In the genomic region with DNA sequence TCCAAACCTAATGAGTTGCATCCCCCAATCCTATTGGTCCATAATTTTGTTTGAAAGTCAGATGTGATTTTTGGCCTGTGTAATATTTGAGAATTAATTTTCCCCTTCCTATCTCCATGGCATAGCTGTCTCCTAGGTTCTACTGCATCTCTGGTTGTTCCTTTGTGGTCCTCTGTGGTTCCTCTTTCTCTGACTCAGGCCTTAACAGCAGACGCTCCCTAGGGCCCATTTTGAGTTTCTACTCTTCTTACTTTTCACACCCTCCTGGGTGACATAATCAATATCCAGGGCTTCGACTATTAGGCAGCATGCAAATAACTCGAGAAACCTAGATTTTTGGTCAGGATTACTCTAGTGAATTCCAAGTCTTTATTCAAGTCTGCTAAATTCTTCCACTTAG, we compare ENCODE assay signal across 24 cellular contexts.
A peak's percentile ranks its signal among the peaks of the same experiment; 100 is the strongest.
DNase-seq lines count a peak whose midpoint lies in the region; ATAC-seq and TF ChIP-seq lines count a peak whose summit lies in the region.
"Had no signal": no experiment of that assay in that cellular context is flagged by ENCODE, and none has a peak within 500 bp of the region (broad histone marks: within the 10 kb centered on the region; RNA-seq: fewer than 3 reads in every experiment).

No MANE protein-coding gene starts in this region.

- H3K27me3 Mint-ChIP-seq in type B pancreatic cell = no peaks in the 10 kb centered on the region
- H3K27me3 Mint-ChIP-seq: CD4-positive, alpha-beta T cell; CD8-positive, alpha-beta memory T cell had no signal

- DNase-seq in NB4 (ENCODE audit: low read depth) (peak; percentile 32), type B pancreatic cell (ENCODE audit: extremely low spot score, unreplicated experiment) (no peak), spleen (no peak), midbrain (lab: John Stamatoyannopoulos, UW) (no peak), SK-N-SH (no peak)
- DNase-seq: 8988T; ACHN; AML-193; BE2C; CD4-positive, alpha-beta T cell; CD8-positive, alpha-beta memory T cell; DMS 273 treated with DMSO at 0.1 percent for 48 hours; DMS79; EL; GDM1; H9 had no signal

- H3K36me3 Mint-ChIP-seq in type B pancreatic cell = no peaks in the 10 kb centered on the region
- H3K36me3 Mint-ChIP-seq: CD14-positive monocyte; CD8-positive, alpha-beta memory T cell had no signal

- no peaks in the 10 kb centered on the region for H4K20me1 ChIP-seq in SK-N-SH (ENCODE audit: insufficient read depth)
- H4K20me1 ChIP-seq: BLaER1 treated with 17β-estradiol and CSF1 and Interleukin-3, amounts not matched to agents 10 nM and 100 nM had no signal

- no peak for TF ChIP-seq EP300 in SK-N-SH (IDR thresholded peaks at IDR 0.05; ENCODE audit: borderline replicate concordance in 1 of 2, low read depth in 1 of 2, low read length in 1 of 2)

- H3K9me3 ChIP-seq in spleen (no peaks in the 10 kb centered on the region), SK-N-SH (no peaks in the 10 kb centered on the region)
- H3K9me3 ChIP-seq: A549; BE2C; BLaER1 treated with 17β-estradiol and CSF1 and Interleukin-3, amounts not matched to agents 10 nM and 100 nM had no signal

- no peak overlapping the region for H3K4me3 ChIP-seq in NB4 (ENCODE audit: low read depth, low read length)
- no peak overlapping the region for H3K4me3 ChIP-seq in spleen
- no peak overlapping the region for H3K4me3 ChIP-seq in SK-N-SH (ENCODE audit: low read depth in 2 of 2, low read length in 1 of 2)
- H3K4me3 ChIP-seq: A549; BLaER1 treated with 17β-estradiol and CSF1 and Interleukin-3, amounts not matched to agents 10 nM and 100 nM; GM12878; GM23338 had no signal

- CTCF ChIA-PET in SK-N-SH (lab: Yijun Ruan, JAX) = no interaction called here

- peaks cover 4% of the 10 kb centered on the region for H3K9me3 Mint-ChIP-seq in type B pancreatic cell
- H3K9me3 Mint-ChIP-seq: CD4-positive, alpha-beta T cell; H9 had no signal

- ATAC-seq in GM18520 (IDR thresholded peaks at IDR 0.05; ENCODE audit: unreplicated experiment) (peak; percentile 48), GM19452 (IDR thresholded peaks at IDR 0.05; ENCODE audit: unreplicated experiment) (peak; percentile 61)
- ATAC-seq: A549, GM12878, GM23338, HCT116 had no signal

- no peak for TF ChIP-seq RAD21 in SK-N-SH (IDR thresholded peaks at IDR 0.05; ENCODE audit: low read length)

- WGBS in spleen, 5 donors = 51 to 84% (median 68%) methylated on average over 3 of the region's 3 CpGs
- 78% methylated on average over 3 of the region's 3 CpGs for WGBS in SK-N-SH (ENCODE audit: low lambda C conversion rate)

- H3K27ac ChIP-seq in spleen (no peak overlapping the region), SK-N-SH (ENCODE audit: low read depth in 2 of 2, low read length in 1 of 2) (no peak overlapping the region)
- H3K27ac ChIP-seq: A549; BLaER1 treated with 17β-estradiol and CSF1 and Interleukin-3, amounts not matched to agents 10 nM and 100 nM had no signal

- H3K27ac Mint-ChIP-seq in type B pancreatic cell = peak overlapping the region; percentile 66
- H3K27ac Mint-ChIP-seq: CD14-positive monocyte; CD4-positive, alpha-beta T cell; CD8-positive, alpha-beta memory T cell; GM23338; H9 had no signal

- H3K4me3 Mint-ChIP-seq in type B pancreatic cell = no peak overlapping the region
- H3K4me3 Mint-ChIP-seq: CD14-positive monocyte; CD4-positive, alpha-beta T cell; CD8-positive, alpha-beta memory T cell; GM23338; H9 had no signal

- no peaks in the 10 kb centered on the region for H3K79me2 ChIP-seq in SK-N-SH (ENCODE audit: insufficient read depth)

- H3K9me2 ChIP-seq in SK-N-SH = no peaks in the 10 kb centered on the region

- no peak for TF ChIP-seq POLR2A in NB4 (IDR thresholded peaks at IDR 0.05; ENCODE audit: extremely low read depth, insufficient read length)
- TF ChIP-seq POLR2A in spleen (IDR thresholded peaks at IDR 0.05) = no peak

- H3K36me3 ChIP-seq in spleen (no peaks in the 10 kb centered on the region), SK-N-SH (replicated peaks in 1 of 2; ENCODE audit: control insufficient read depth in 1 of 2, insufficient read depth in 2 of 2, low read length in 1 of 2) (no peaks in the 10 kb centered on the region)
- H3K36me3 ChIP-seq: BE2C; BLaER1 treated with 17β-estradiol and CSF1 and Interleukin-3, amounts not matched to agents 10 nM and 100 nM had no signal

- H3F3A ChIP-seq in SK-N-SH (replicated peaks; ENCODE audit: insufficient read depth) = no peaks in the 10 kb centered on the region

- no peaks in the 10 kb centered on the region for H3K27me3 ChIP-seq in spleen (replicated peaks in 1 of 7)
- no peaks in the 10 kb centered on the region for H3K27me3 ChIP-seq in SK-N-SH (ENCODE audit: insufficient read depth)
- H3K27me3 ChIP-seq: BE2C; BLaER1 treated with 17β-estradiol and CSF1 and Interleukin-3, amounts not matched to agents 10 nM and 100 nM had no signal

- no peak for TF ChIP-seq CTCF in NB4 (IDR thresholded peaks at IDR 0.05; ENCODE audit: low read depth, low read length)
- no peak for TF ChIP-seq CTCF in type B pancreatic cell (conservative IDR thresholded peaks at IDR 0.05)
- no peak for TF ChIP-seq CTCF in spleen (IDR thresholded peaks at IDR 0.05 in 8 of 11, conservative IDR thresholded peaks at IDR 0.05 in 3 of 11)
- TF ChIP-seq CTCF in SK-N-SH (IDR thresholded peaks at IDR 0.05) = no peak

- no peak overlapping the region for H3K9ac ChIP-seq in SK-N-SH
- H3K9ac ChIP-seq: BLaER1 treated with 17β-estradiol and CSF1 and Interleukin-3, amounts not matched to agents 10 nM and 100 nM had no signal

- no peak overlapping the region for H2AFZ ChIP-seq in SK-N-SH (ENCODE audit: low read depth)
- H2AFZ ChIP-seq: GM23338 had no signal

- no peaks in the 10 kb centered on the region for H3K4me1 Mint-ChIP-seq in type B pancreatic cell (ENCODE audit: unreplicated experiment)
- H3K4me1 Mint-ChIP-seq: CD14-positive monocyte; CD8-positive, alpha-beta memory T cell; GM23338; H9 had no signal

- POLR2A ChIA-PET in SK-N-SH (lab: Yijun Ruan, JAX) = no interaction called here

- H3K4me1 ChIP-seq in spleen = no peaks in the 10 kb centered on the region
- H3K4me1 ChIP-seq in SK-N-SH (ENCODE audit: control insufficient read depth in 1 of 2, insufficient read depth in 2 of 2, low read depth in 1 of 2, low read length in 1 of 2) = no peaks in the 10 kb centered on the region
- H3K4me1 ChIP-seq: BE2C; BLaER1 treated with 17β-estradiol and CSF1 and Interleukin-3, amounts not matched to agents 10 nM and 100 nM had no signal

- intact Hi-C loops in spleen (cut with DNase I; ENCODE audit: low total_unique reads) = no loop called here

- H3K4me2 ChIP-seq in SK-N-SH = no peak overlapping the region
- H3K4me2 ChIP-seq: A549; BLaER1 treated with 17β-estradiol and CSF1 and Interleukin-3, amounts not matched to agents 10 nM and 100 nM; GM23338 had no signal

TF ChIP-seq in SK-N-SH, 30 proteins besides CTCF, POLR2A, EP300 and RAD21:
- TF ChIP-seq TCF12 (IDR thresholded peaks at IDR 0.05) = no peak
- no peak for TF ChIP-seq SIN3A (IDR thresholded peaks at IDR 0.05; ENCODE audit: borderline replicate concordance, low read depth, low read length)
- TF ChIP-seq GATA2 (CRISPR knock-in tag; IDR thresholded peaks at IDR 0.05) = no peak
- no peak for TF ChIP-seq MEF2A (IDR thresholded peaks at IDR 0.05; ENCODE audit: borderline replicate concordance, low read depth)
- TF ChIP-seq, protein P1, sequence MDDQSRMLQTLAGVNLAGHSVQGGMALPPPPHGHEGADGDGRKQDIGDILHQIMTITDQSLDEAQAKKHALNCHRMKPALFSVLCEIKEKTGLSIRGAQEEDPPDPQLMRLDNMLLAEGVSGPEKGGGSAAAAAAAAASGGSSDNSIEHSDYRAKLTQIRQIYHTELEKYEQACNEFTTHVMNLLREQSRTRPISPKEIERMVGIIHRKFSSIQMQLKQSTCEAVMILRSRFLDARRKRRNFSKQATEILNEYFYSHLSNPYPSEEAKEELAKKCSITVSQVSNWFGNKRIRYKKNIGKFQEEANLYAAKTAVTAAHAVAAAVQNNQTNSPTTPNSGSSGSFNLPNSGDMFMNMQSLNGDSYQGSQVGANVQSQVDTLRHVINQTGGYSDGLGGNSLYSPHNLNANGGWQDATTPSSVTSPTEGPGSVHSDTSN (IDR thresholded peaks at IDR 0.05) = no peak
- TF ChIP-seq POLR2AphosphoS5 (IDR thresholded peaks at IDR 0.05; ENCODE audit: low read depth, low read length) = no peak
- no peak for TF ChIP-seq TEAD4 (IDR thresholded peaks at IDR 0.05; ENCODE audit: borderline replicate concordance, insufficient read depth)
- TF ChIP-seq NRF1 (IDR thresholded peaks at IDR 0.05; ENCODE audit: low read depth, low read length) = no peak
- TF ChIP-seq NFIC (IDR thresholded peaks at IDR 0.05; ENCODE audit: borderline replicate concordance) = no peak
- no peak for TF ChIP-seq GABPA (IDR thresholded peaks at IDR 0.05; ENCODE audit: low read depth)
- no peak for TF ChIP-seq RFX5 (IDR thresholded peaks at IDR 0.05; ENCODE audit: low read length)
- TF ChIP-seq FOXJ3 (CRISPR knock-in tag; IDR thresholded peaks at IDR 0.05) = no peak
- TF ChIP-seq, protein P2, sequence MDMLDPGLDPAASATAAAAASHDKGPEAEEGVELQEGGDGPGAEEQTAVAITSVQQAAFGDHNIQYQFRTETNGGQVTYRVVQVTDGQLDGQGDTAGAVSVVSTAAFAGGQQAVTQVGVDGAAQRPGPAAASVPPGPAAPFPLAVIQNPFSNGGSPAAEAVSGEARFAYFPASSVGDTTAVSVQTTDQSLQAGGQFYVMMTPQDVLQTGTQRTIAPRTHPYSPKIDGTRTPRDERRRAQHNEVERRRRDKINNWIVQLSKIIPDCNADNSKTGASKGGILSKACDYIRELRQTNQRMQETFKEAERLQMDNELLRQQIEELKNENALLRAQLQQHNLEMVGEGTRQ (IDR thresholded peaks at IDR 0.05; ENCODE audit: borderline replicate concordance, low read depth, low read length) = no peak
- TF ChIP-seq EZH2phosphoT487 (IDR thresholded peaks at IDR 0.05; ENCODE audit: borderline replicate concordance, low read depth) = no peak
- TF ChIP-seq JUND (IDR thresholded peaks at IDR 0.05) = no peak
- TF ChIP-seq, protein P3, sequence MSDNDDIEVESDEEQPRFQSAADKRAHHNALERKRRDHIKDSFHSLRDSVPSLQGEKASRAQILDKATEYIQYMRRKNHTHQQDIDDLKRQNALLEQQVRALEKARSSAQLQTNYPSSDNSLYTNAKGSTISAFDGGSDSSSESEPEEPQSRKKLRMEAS (IDR thresholded peaks at IDR 0.05; ENCODE audit: low read depth) = no peak
